In genomic region chr2:203376173-203376572, GRCh38 we compare ENCODE assay signal across 1 cellular context.
TF ChIP-seq lines count a peak whose summit lies in the region.

No MANE protein-coding gene starts in this region.

TF ChIP-seq in HEK293, 187 proteins besides CTCF, POLR2A, EP300 and RAD21:
- TF ChIP-seq ZNF140 (tag by site-specific recombination; IDR thresholded peaks at IDR 0.05) (no peak), PRDM10 (tag by site-specific recombination; IDR thresholded peaks at IDR 0.05) (peak; percentile 30; the same call in 1 of the 2 replicates)
